Comparison of ENCODE assay signal across 7 cellular contexts in genomic region chr1:12657876-12658512, GRCh38. TPM values are rescaled to one million over a fixed set of nuclear protein-coding genes. Genes with fewer than 3 reads are reported as not detected.
"Had no signal": no experiment of that assay in that cellular context is flagged by ENCODE, and none has a peak within 500 bp of the region (broad histone marks: within the 10 kb centered on the region; RNA-seq: fewer than 3 reads in every experiment).

No MANE protein-coding gene starts in this region.

RNA-seq across cellular contexts. Expression of gene AADACL4, which starts 14.1 kb away (rescaled TPM):
- total RNA-seq: M059J, NCI-H460, PC-3, Peyer's patch, Right ventricle myocardium superior, SJSA1 had no signal

RNA-seq across cellular contexts. Expression of gene AADACL3, which starts 57.9 kb away (rescaled TPM):
- total RNA-seq: M059J, PC-3, Peyer's patch, Right ventricle myocardium superior, SJSA1 had no signal
- polyA plus RNA-seq: SK-N-SH had no signal
